ENCODE assay signal across 12 cellular contexts in genomic region chr7:7696458-7697119, GRCh38. TPM values are rescaled to one million over a fixed set of nuclear protein-coding genes. Genes with fewer than 3 reads are reported as not detected.
DNase-seq lines count a peak whose midpoint lies in the region; ATAC-seq and TF ChIP-seq lines count a peak whose summit lies in the region.
"Had no signal": no experiment of that assay in that cellular context is flagged by ENCODE, and none has a peak within 500 bp of the region (broad histone marks: within the 10 kb centered on the region; RNA-seq: fewer than 3 reads in every experiment).

No MANE protein-coding gene starts in this region.

- peaks cover 42% of the 10 kb centered on the region for H3K4me1 Mint-ChIP-seq in CD4-positive, alpha-beta T cell (ENCODE audit: low read depth)
- H3K4me1 Mint-ChIP-seq in naive thymus-derived CD8-positive, alpha-beta T cell = peaks cover 9 to 38% (median 23%) of the 10 kb centered on the region in 4 donors

- H2AFZ ChIP-seq in fibroblast of lung (ENCODE audit: low read length) = no peak overlapping the region

- H3K4me2 ChIP-seq in fibroblast of lung (ENCODE audit: extremely low read depth, insufficient read depth, low read length) = peak overlapping the region; percentile 66

- peak overlapping the region in 1 of 4 experiments; percentile 27 for H3K4me3 ChIP-seq in fibroblast of lung (replicated peaks in 1 of 4; ENCODE audit: control extremely low read depth in 1 of 4, insufficient read depth in 1 of 4, low read depth in 3 of 4, low read length in 4 of 4)
- no peak overlapping the region for H3K4me3 ChIP-seq in prostate gland
- no peak overlapping the region for H3K4me3 ChIP-seq in upper lobe of left lung
- H3K4me3 ChIP-seq: SK-N-MC had no signal

- H3K9me3 ChIP-seq in fibroblast of lung (ENCODE audit: control insufficient read depth, insufficient read depth, low read depth, low read length) = no peaks in the 10 kb centered on the region
- H3K9me3 ChIP-seq in prostate gland = no peaks in the 10 kb centered on the region
- H3K9me3 ChIP-seq in upper lobe of left lung = no peaks in the 10 kb centered on the region
- H3K9me3 ChIP-seq in CD4-positive, alpha-beta T cell (ENCODE audit: control insufficient read depth, low read length) = no peaks in the 10 kb centered on the region

- no peaks in the 10 kb centered on the region for H3K27me3 Mint-ChIP-seq in CD4-positive, alpha-beta T cell
- H3K27me3 Mint-ChIP-seq in naive thymus-derived CD8-positive, alpha-beta T cell = no peaks in the 10 kb centered on the region

- WGBS in prostate gland = 39% methylated on average over 3 of the region's 3 CpGs
- 71 to 73% methylated on average over 3 of the region's 3 CpGs for WGBS in upper lobe of left lung, 2 donors

- no peak for ATAC-seq in upper lobe of left lung (ENCODE audit: low FRiP score in 2 of 2)
- ATAC-seq in HG02642 (IDR thresholded peaks at IDR 0.05; ENCODE audit: poor library complexity, unreplicated experiment) = no peak
- no peak for ATAC-seq in CD4-positive, alpha-beta T cell (ENCODE audit: poor library complexity)
- no peak for ATAC-seq in naive thymus-derived CD8-positive, alpha-beta T cell

- H3K9me3 Mint-ChIP-seq in CD4-positive, alpha-beta T cell = peaks cover 2% of the 10 kb centered on the region
- peaks cover 0 to 5% (median 0%) of the 10 kb centered on the region in 9 donors for H3K9me3 Mint-ChIP-seq in naive thymus-derived CD8-positive, alpha-beta T cell

- H3K27ac Mint-ChIP-seq in CD4-positive, alpha-beta T cell = no peak overlapping the region
- H3K27ac Mint-ChIP-seq in naive thymus-derived CD8-positive, alpha-beta T cell = peak overlapping the region in 4 of 10 donors; percentile 32 to 42 (median 40)
- H3K27ac Mint-ChIP-seq: endodermal cell, mesothelial cell of epicardium had no signal

- H3K9ac ChIP-seq in fibroblast of lung (ENCODE audit: insufficient read depth, low read length) = no peak overlapping the region

- intact Hi-C loops in prostate gland (cut with DNase I) = no loop called here
- intact Hi-C loops in CD4-positive, alpha-beta T cell (cut with DNase I, micrococcal nuclease) = no loop called here

- no peaks in the 10 kb centered on the region for H4K20me1 ChIP-seq in fibroblast of lung (ENCODE audit: control insufficient read depth, extremely low read depth, insufficient read depth, low read length)

- no peak for TF ChIP-seq POLR2A in prostate gland (IDR thresholded peaks at IDR 0.05)
- TF ChIP-seq POLR2A in upper lobe of left lung (IDR thresholded peaks at IDR 0.05) = no peak

- peak overlapping the region; percentile 29 for H3K27ac ChIP-seq in fibroblast of lung (ENCODE audit: insufficient read depth, low read length)
- H3K27ac ChIP-seq in prostate gland = peak overlapping the region; percentile 32 to 50
- no peak overlapping the region for H3K27ac ChIP-seq in upper lobe of left lung
- H3K27ac ChIP-seq in CD4-positive, alpha-beta T cell (ENCODE audit: low read depth, low read length) = no peak overlapping the region
- H3K27ac ChIP-seq: SK-N-MC had no signal

- DNase-seq in ELR (ENCODE audit: low read depth) (peak; percentile 76), NCI-H446 treated with DMSO at 0.1 percent for 48 hours (lab: John Stamatoyannopoulos, UW) (peak; percentile 96), fibroblast of lung (ENCODE audit: low read depth in 2 of 2) (peak; percentile 63), prostate gland (ENCODE audit: low spot score) (peak; percentile 35), upper lobe of left lung (no peak)
- no peak for DNase-seq in CD4-positive, alpha-beta T cell
- DNase-seq in naive thymus-derived CD8-positive, alpha-beta T cell = no peak
- DNase-seq: DND-41, endodermal cell had no signal

- CTCF ChIA-PET in CD4-positive, alpha-beta T cell (lab: Charles Lee) = interaction anchor here (0.6 to 1.2 kb wide), 3 partner anchors 15 to 556 kb away, joined by 3 to 4 read pairs (median 4); no protein-coding TSS in a partner anchor

- POLR2A ChIA-PET in CD4-positive, alpha-beta T cell (lab: Charles Lee) = interaction anchor here (0.7 kb wide), 1 partner anchor 56 kb away, joined by 3 read pairs; the partner anchor contains the start of gene UMAD1
- POLR2A ChIA-PET in naive thymus-derived CD8-positive, alpha-beta T cell (lab: Charles Lee) = interaction anchor here (0.7 kb wide), 1 partner anchor 224 kb away, joined by 4 read pairs; no protein-coding TSS in a partner anchor

- H3K36me3 ChIP-seq in fibroblast of lung (ENCODE audit: control insufficient read depth, insufficient read depth, low read length) (no peaks in the 10 kb centered on the region), prostate gland (no peaks in the 10 kb centered on the region), upper lobe of left lung (no peaks in the 10 kb centered on the region)

- no peak for TF ChIP-seq CTCF in fibroblast of lung (conservative IDR thresholded peaks at IDR 0.05 in 1 of 2, IDR thresholded peaks at IDR 0.05 in 1 of 2; ENCODE audit: low read depth in 1 of 2, low read length in 2 of 2)
- no peak for TF ChIP-seq CTCF in prostate gland (IDR thresholded peaks at IDR 0.05)
- no peak for TF ChIP-seq CTCF in upper lobe of left lung (IDR thresholded peaks at IDR 0.05)
- TF ChIP-seq CTCF in CD4-positive, alpha-beta T cell (IDR thresholded peaks at IDR 0.05) = no peak

- peaks cover 39% of the 10 kb centered on the region for H3K36me3 Mint-ChIP-seq in CD4-positive, alpha-beta T cell (ENCODE audit: low read depth)
- peaks cover 14 to 42% (median 26%) of the 10 kb centered on the region in 3 donors for H3K36me3 Mint-ChIP-seq in naive thymus-derived CD8-positive, alpha-beta T cell

- H3K27me3 ChIP-seq in fibroblast of lung (ENCODE audit: control insufficient read depth, insufficient read depth, low read length) = no peaks in the 10 kb centered on the region
- no peaks in the 10 kb centered on the region for H3K27me3 ChIP-seq in prostate gland (replicated peaks; ENCODE audit: insufficient read depth)
- H3K27me3 ChIP-seq in upper lobe of left lung = no peaks in the 10 kb centered on the region
- H3K27me3 ChIP-seq in CD4-positive, alpha-beta T cell (ENCODE audit: control insufficient read depth, insufficient read depth, low read length) = no peaks in the 10 kb centered on the region

- no peak overlapping the region for H3K4me3 Mint-ChIP-seq in CD4-positive, alpha-beta T cell
- no peak overlapping the region for H3K4me3 Mint-ChIP-seq in naive thymus-derived CD8-positive, alpha-beta T cell
- H3K4me3 Mint-ChIP-seq: endodermal cell, mesothelial cell of epicardium had no signal

- TF ChIP-seq EP300 in upper lobe of left lung (IDR thresholded peaks at IDR 0.05) = no peak

- H3K4me1 ChIP-seq in fibroblast of lung (ENCODE audit: control insufficient read depth, extremely low read depth, insufficient read depth, low read length) = peaks cover 9% of the 10 kb centered on the region
- H3K4me1 ChIP-seq in prostate gland (replicated peaks) = no peaks in the 10 kb centered on the region
- H3K4me1 ChIP-seq in upper lobe of left lung = peaks cover 0 to 11% (median 9%) of the 10 kb centered on the region in 4 donors

- no peaks in the 10 kb centered on the region for H3K79me2 ChIP-seq in fibroblast of lung (ENCODE audit: control insufficient read depth, insufficient read depth, low read length)

RNA-seq across cellular contexts. Expression of gene RPA3, which starts 21.8 kb away (rescaled TPM):
- 14.9 and 19.0 TPM in 2 replicates for total RNA-seq in fibroblast of lung
- 23.9 and 47.7 TPM in 2 replicates for polyA plus RNA-seq in fibroblast of lung
- polyA plus RNA-seq in fibroblast of lung (2012) = 35.8 and 66.8 TPM in 2 replicates
- 1.8 TPM in 1 of 2 replicates, not detected in the other for polyA minus RNA-seq in fibroblast of lung (ENCODE audit: low replicate concordance)
- total RNA-seq in prostate gland = 10 to 100 TPM; 28.2 to 29.5 TPM
- total RNA-seq in upper lobe of left lung = 10 to 100 TPM in 5 of 6 donors, 1 to 10 TPM in 1; 6.3 to 31.1 (median 19.5) TPM
- 10 to 100 TPM; 32.9 to 36.5 TPM for total RNA-seq in CD4-positive, alpha-beta T cell
- total RNA-seq in naive thymus-derived CD8-positive, alpha-beta T cell = 10 to 100 TPM; 29.7 to 35.9 TPM
- polyA plus RNA-seq in naive thymus-derived CD8-positive, alpha-beta T cell = 10 to 100 TPM; 78.6 to 97.5 (median 89.5) TPM

RNA-seq across cellular contexts. Expression of gene UMAD1, which starts 56.0 kb away (rescaled TPM):
- total RNA-seq in fibroblast of lung (9.8 and 12.4 TPM in 2 replicates), prostate gland (10 to 100 TPM; 19.5 to 31.4 TPM), upper lobe of left lung (10 to 100 TPM in 5 of 6 donors, 1 to 10 TPM in 1; 8.4 to 29.7 (median 13.3) TPM)
- 18.2 and 19.8 TPM in 2 replicates for polyA plus RNA-seq in fibroblast of lung
- 9.0 and 9.6 TPM in 2 replicates for polyA plus RNA-seq in fibroblast of lung (2012)
- polyA minus RNA-seq in fibroblast of lung (ENCODE audit: low replicate concordance) = 1.1 and 6.6 TPM in 2 replicates
- total RNA-seq in CD4-positive, alpha-beta T cell = 10 to 100 TPM; 11.0 to 15.3 TPM
- 10 to 100 TPM; 18.4 to 20.1 TPM for total RNA-seq in naive thymus-derived CD8-positive, alpha-beta T cell
- polyA plus RNA-seq in naive thymus-derived CD8-positive, alpha-beta T cell = 10 to 100 TPM; 25.9 to 35.5 (median 27.4) TPM

Comparison
In these comparisons a context has a peak if more than half of its experiments do, and no peak if none do; other contexts are left out.
1. DNase-seq: peak in ELR (single experiment), NCI-H446 treated with DMSO at 0.1 percent for 48 hours (single experiment), fibroblast of lung (2 of 2) and prostate gland (single experiment); none in upper lobe of left lung (0 of 2), CD4-positive, alpha-beta T cell (0 of 10) and naive thymus-derived CD8-positive, alpha-beta T cell (0 of 10).
2. H3K27ac ChIP-seq: peak in fibroblast of lung (single experiment) and prostate gland (2 of 2); none in upper lobe of left lung (0 of 4) and CD4-positive, alpha-beta T cell (single experiment).